In genomic region chr22:38718414-38718813, GRCh38 we compare ENCODE assay signal across 9 cellular contexts. TPM values are rescaled to one million over a fixed set of nuclear protein-coding genes. Genes with fewer than 3 reads are reported as not detected.
DNase-seq lines count a peak whose midpoint lies in the region; ATAC-seq, FAIRE-seq and TF ChIP-seq lines count a peak whose summit lies in the region.
"Had no signal": no experiment of that assay in that cellular context is flagged by ENCODE, and none has a peak within 500 bp of the region (broad histone marks: within the 10 kb centered on the region; RNA-seq: fewer than 3 reads in every experiment).

No MANE protein-coding gene starts in this region.

- FAIRE-seq in HepG2 (lab: Jason Lieb, UNC), result no peak
- FAIRE-seq: GM18507 had no signal

- H3K27me3 ChIP-seq in HepG2 (ENCODE audit: control insufficient read depth in 1 of 2, insufficient read depth in 2 of 2, low read length in 2 of 2) (no peaks in the 10 kb centered on the region), aorta (ENCODE audit: control insufficient read depth in 1 of 2, insufficient read depth in 2 of 2, low read length in 1 of 2) (no peaks in the 10 kb centered on the region)

- peaks cover 30% of the 10 kb centered on the region for H3K4me1 Mint-ChIP-seq in stimulated activated memory B cell treated with anti-CD40 and anti-IgM and Interleukin-4, amounts not matched to agents 10 μg/mL and 1 μg/mL and 100 μg/mL, for 72 hours

- H3K9ac ChIP-seq in HepG2 (ENCODE audit: insufficient read depth, low read depth, low read length), result no peak overlapping the region

- no peak overlapping the region for H3K4me3 ChIP-seq in cardiac fibroblast (replicated peaks in 1 of 2; ENCODE audit: low read depth in 2 of 2, low read length in 2 of 2)
- H3K4me3 ChIP-seq in HepG2 (replicated peaks in 1 of 3; ENCODE audit: insufficient read depth in 1 of 3, low read depth in 2 of 3, low read length in 3 of 3), result no peak overlapping the region
- H3K4me3 ChIP-seq in aorta (ENCODE audit: low read length in 2 of 2), result no peak overlapping the region

- peak; percentile 88 for ATAC-seq in HepG2
- peak; percentile 88 for ATAC-seq in aorta (ENCODE audit: low FRiP score)
- no peak for ATAC-seq in GM21825 (IDR thresholded peaks at IDR 0.05; ENCODE audit: unreplicated experiment)
- no peak for ATAC-seq in stimulated activated memory B cell treated with anti-CD40 and anti-IgM and Interleukin-4, amounts not matched to agents 10 μg/mL and 1 μg/mL and 100 μg/mL, for 72 hours

- H3K4me3 Mint-ChIP-seq in stimulated activated memory B cell treated with anti-CD40 and anti-IgM and Interleukin-4, amounts not matched to agents 10 μg/mL and 1 μg/mL and 100 μg/mL, for 72 hours, result no peak overlapping the region

- H3K36me3 ChIP-seq in HepG2 (replicated peaks in 1 of 2; ENCODE audit: control insufficient read depth in 1 of 2, insufficient read depth in 2 of 2, low read length in 2 of 2), result peaks cover 37 to 64% of the 10 kb centered on the region in 2 experiments
- peaks cover 0 to 2% of the 10 kb centered on the region in 2 donors for H3K36me3 ChIP-seq in aorta (ENCODE audit: control insufficient read depth in 1 of 2, insufficient read depth in 2 of 2, low read length in 1 of 2)

- H3K36me3 Mint-ChIP-seq in stimulated activated memory B cell treated with anti-CD40 and anti-IgM and Interleukin-4, amounts not matched to agents 10 μg/mL and 1 μg/mL and 100 μg/mL, for 72 hours, result peaks cover 56% of the 10 kb centered on the region

- POLR2A ChIA-PET in HepG2 (lab: Yijun Ruan, JAX), result interaction anchor here (1.0 to 1.9 kb wide), 4 partner anchors 9 to 37 kb away, joined by 3 to 6 read pairs (median 4); partner anchors contain the start of gene TOMM22

- H4K20me1 ChIP-seq in HepG2 (ENCODE audit: insufficient read depth, low read length), result peaks cover 27% of the 10 kb centered on the region; the same call in 1 of the 2 replicates

- in situ Hi-C loops in HepG2 (cut with HindIII; ENCODE audit: extremely low pct_ligation_motif_present, low pct_unique_long_range_greater_than_20kb), result no loop called here

- no peak for TF ChIP-seq RAD21 in HepG2 (CRISPR knock-in tag; IDR thresholded peaks at IDR 0.05)

- H3K4me1 ChIP-seq in HepG2 (ENCODE audit: insufficient read depth, low read length) (no peaks in the 10 kb centered on the region), aorta (ENCODE audit: control insufficient read depth in 1 of 2, insufficient read depth in 2 of 2, low read length in 2 of 2) (no peaks in the 10 kb centered on the region)

- CTCF ChIA-PET in HepG2 (lab: Yijun Ruan, JAX; ENCODE audit: low intra/inter-chr PET ratio, low total read pairs), result no interaction called here

- DNase-seq in AG08395 (ENCODE audit: low spot score) (peak; percentile 96), HS-5 (ENCODE audit: low read depth) (peak; percentile 65), cardiac fibroblast (ENCODE audit: low read depth in 2 of 2) (peak; percentile 76 to 82), HepG2 (ENCODE audit: low spot score) (peak; percentile 47), aorta (peak; percentile 81 to 89), activated T-cell treated with anti-CD3 and anti-CD28 coated beads for 4 hours (no peak)

- H2AFZ ChIP-seq in HepG2 (ENCODE audit: low read length), result no peak overlapping the region

- TF ChIP-seq EP300 in HepG2 (IDR thresholded peaks at IDR 0.05; ENCODE audit: low read depth in 2 of 2, low read length in 2 of 2), result no peak
- no peak for TF ChIP-seq EP300 in HepG2 (CRISPR knock-in tag; IDR thresholded peaks at IDR 0.05; ENCODE audit: borderline replicate concordance)

- no TSS peak for BruUV-seq in HepG2 (replicated peaks; lab: Mats Ljungman, UMichigan)

- intact Hi-C loops in HepG2 (cut with micrococcal nuclease; ENCODE audit: unreplicated experiment) (no loop called here), aorta (cut with DNase I) (loop anchor here (1.0 to 5.0 kb wide), 2 partner anchors 13 to 34 kb away; partner anchors contain the start of gene GTPBP1 (in 1 of the 2))

- no peak overlapping the region for H3K4me2 ChIP-seq in HepG2 (ENCODE audit: low read depth, low read length)

- no peaks in the 10 kb centered on the region for H3K27me3 Mint-ChIP-seq in stimulated activated memory B cell treated with anti-CD40 and anti-IgM and Interleukin-4, amounts not matched to agents 10 μg/mL and 1 μg/mL and 100 μg/mL, for 72 hours

- no peaks in the 10 kb centered on the region for H3K9me3 Mint-ChIP-seq in stimulated activated memory B cell treated with anti-CD40 and anti-IgM and Interleukin-4, amounts not matched to agents 10 μg/mL and 1 μg/mL and 100 μg/mL, for 72 hours

- WGBS in HepG2 (ENCODE audit: low lambda C conversion rate), result 73% methylated on average over 6 of the region's 6 CpGs
- 16 to 17% methylated on average over 6 of the region's 6 CpGs for WGBS in aorta, 2 donors

- H3K79me2 ChIP-seq in HepG2 (ENCODE audit: insufficient read depth, low read length), result peaks cover 24% of the 10 kb centered on the region

- TF ChIP-seq CTCF in cardiac fibroblast (IDR thresholded peaks at IDR 0.05; ENCODE audit: low read depth, low read length) (peak; percentile 82), HepG2 (CRISPR knock-in tag; IDR thresholded peaks at IDR 0.05) (no peak)

- H3K27ac Mint-ChIP-seq in stimulated activated memory B cell treated with anti-CD40 and anti-IgM and Interleukin-4, amounts not matched to agents 10 μg/mL and 1 μg/mL and 100 μg/mL, for 72 hours, result no peak overlapping the region

- no peak overlapping the region for H3K27ac ChIP-seq in HepG2 (ENCODE audit: extremely low read length, insufficient read depth, low read length)
- peak overlapping the region in 1 of 2 donors; percentile 10 for H3K27ac ChIP-seq in aorta (ENCODE audit: low read depth in 1 of 2, low read length in 2 of 2)

- no peak for TF ChIP-seq POLR2A in HepG2 (IDR thresholded peaks at IDR 0.05; ENCODE audit: insufficient read depth in 1 of 2, low read depth in 2 of 2, low read length in 2 of 2)

- no peaks in the 10 kb centered on the region for H3K9me3 ChIP-seq in HepG2 (ENCODE audit: low read length)
- no peaks in the 10 kb centered on the region for H3K9me3 ChIP-seq in aorta (ENCODE audit: control insufficient read depth, low read length)

RNA-seq across cellular contexts. Expression of gene GTPBP1, which starts 12.7 kb away (rescaled TPM):
- total RNA-seq in HepG2 (2016; rRNA removed; fragmentation: Illumina TruSeq; extraction: Trizol) (22.3 and 24.6 TPM in 2 replicates), aorta (10 to 100 TPM; 49.5 to 59.2 TPM)
- total RNA-seq in HepG2 (2016; cell fraction: cytosol; rRNA removed; fragmentation: Illumina TruSeq; extraction: Trizol; ENCODE audit: low read depth), result 9.4 and 11.9 TPM in 2 replicates
- 22.2 and 23.5 TPM in 2 replicates for total RNA-seq in HepG2 (2016; cell fraction: insoluble cytoplasmic fraction; rRNA removed; fragmentation: Illumina TruSeq; extraction: Trizol)
- total RNA-seq in HepG2 (2016; cell fraction: membrane; rRNA removed; fragmentation: Illumina TruSeq; extraction: Trizol), result 10.5 and 13.9 TPM in 2 replicates
- 28.5 and 30.6 TPM in 2 replicates for total RNA-seq in HepG2 (2016; cell fraction: nucleus; rRNA removed; fragmentation: Illumina TruSeq; extraction: Trizol)
- polyA plus RNA-seq in HepG2 (2011; rRNA removed) (27.0 and 34.6 TPM in 2 replicates), aorta (10 to 100 TPM; 10.5 to 21.6 TPM)
- polyA plus RNA-seq in HepG2 (2011; cell fraction: cytosol; rRNA removed), result 12.2 TPM in 2 replicates
- polyA plus RNA-seq in HepG2 (2011; cell fraction: nucleus; rRNA removed), result 95.6 and 97.7 TPM in 2 replicates
- 27.1 and 32.6 TPM in 2 replicates for polyA plus RNA-seq in HepG2 (2012)
- polyA plus RNA-seq in HepG2 (2016; cell fraction: cytosol; fragmentation: Illumina TruSeq; extraction: Trizol; ENCODE audit: low read depth), result 1.9 and 2.1 TPM in 2 replicates
- 11.2 and 13.8 TPM in 2 replicates for polyA plus RNA-seq in HepG2 (2016; cell fraction: insoluble cytoplasmic fraction; fragmentation: Illumina TruSeq; extraction: Trizol; ENCODE audit: low read depth)
- polyA plus RNA-seq in HepG2 (2016; cell fraction: membrane; fragmentation: Illumina TruSeq; extraction: Trizol; ENCODE audit: low read depth), result 4.8 and 5.6 TPM in 2 replicates
- polyA plus RNA-seq in HepG2 (2016; cell fraction: nucleus; fragmentation: Illumina TruSeq; extraction: Trizol; ENCODE audit: insufficient read depth, low read depth), result 23.2 and 23.4 TPM in 2 replicates
- polyA minus RNA-seq in HepG2 (2011; rRNA and poly(A)+ RNA removed; ENCODE audit: low replicate concordance), result 58.7 and 59.1 TPM in 2 replicates
- polyA minus RNA-seq in HepG2 (2011; cell fraction: cytosol; rRNA and poly(A)+ RNA removed), result 15.1 and 17.8 TPM in 2 replicates
- 81.0 and 88.9 TPM in 2 replicates for polyA minus RNA-seq in HepG2 (2011; cell fraction: nucleus; rRNA and poly(A)+ RNA removed)

RNA-seq across cellular contexts. Expression of gene JOSD1, which starts 17.7 kb away (rescaled TPM):
- total RNA-seq in HepG2 (2016; rRNA removed; fragmentation: Illumina TruSeq; extraction: Trizol), result 30.6 and 31.7 TPM in 2 replicates
- 8.1 and 9.2 TPM in 2 replicates for total RNA-seq in HepG2 (2016; cell fraction: cytosol; rRNA removed; fragmentation: Illumina TruSeq; extraction: Trizol; ENCODE audit: low read depth)
- 26.6 and 29.1 TPM in 2 replicates for total RNA-seq in HepG2 (2016; cell fraction: insoluble cytoplasmic fraction; rRNA removed; fragmentation: Illumina TruSeq; extraction: Trizol)
- total RNA-seq in HepG2 (2016; cell fraction: membrane; rRNA removed; fragmentation: Illumina TruSeq; extraction: Trizol), result 33.4 and 36.1 TPM in 2 replicates
- 17.6 and 22.7 TPM in 2 replicates for total RNA-seq in HepG2 (2016; cell fraction: nucleus; rRNA removed; fragmentation: Illumina TruSeq; extraction: Trizol)
- polyA plus RNA-seq in HepG2 (2011; rRNA removed), result 38.4 and 44.5 TPM in 2 replicates
- 39.7 and 45.2 TPM in 2 replicates for polyA plus RNA-seq in HepG2 (2011; cell fraction: cytosol; rRNA removed)
- polyA plus RNA-seq in HepG2 (2011; cell fraction: nucleus; rRNA removed), result 36.9 and 44.6 TPM in 2 replicates
- 28.7 and 33.3 TPM in 2 replicates for polyA plus RNA-seq in HepG2 (2012)
- 7.4 and 8.3 TPM in 2 replicates for polyA plus RNA-seq in HepG2 (2016; cell fraction: cytosol; fragmentation: Illumina TruSeq; extraction: Trizol; ENCODE audit: low read depth)
- 28.7 and 31.1 TPM in 2 replicates for polyA plus RNA-seq in HepG2 (2016; cell fraction: insoluble cytoplasmic fraction; fragmentation: Illumina TruSeq; extraction: Trizol; ENCODE audit: low read depth)
- polyA plus RNA-seq in HepG2 (2016; cell fraction: membrane; fragmentation: Illumina TruSeq; extraction: Trizol; ENCODE audit: low read depth), result 21.8 and 25.8 TPM in 2 replicates
- polyA plus RNA-seq in HepG2 (2016; cell fraction: nucleus; fragmentation: Illumina TruSeq; extraction: Trizol; ENCODE audit: insufficient read depth, low read depth), result 40.7 and 49.6 TPM in 2 replicates
- polyA minus RNA-seq in HepG2 (2011; rRNA and poly(A)+ RNA removed; ENCODE audit: low replicate concordance), result 51.9 and 81.6 TPM in 2 replicates
- polyA minus RNA-seq in HepG2 (2011; cell fraction: cytosol; rRNA and poly(A)+ RNA removed), result 20.5 and 24.2 TPM in 2 replicates
- 25.5 and 25.6 TPM in 2 replicates for polyA minus RNA-seq in HepG2 (2011; cell fraction: nucleus; rRNA and poly(A)+ RNA removed)
- total RNA-seq in aorta, result 10 to 100 TPM; 54.0 to 54.7 TPM
- polyA plus RNA-seq in aorta, result 10 to 100 TPM; 19.7 to 30.0 TPM

RNA-seq across cellular contexts. Expression of gene TOMM22, which starts 36.7 kb away (rescaled TPM):
- total RNA-seq in HepG2 (2016; rRNA removed; fragmentation: Illumina TruSeq; extraction: Trizol) (118 and 143 TPM in 2 replicates), aorta (10 to 100 TPM; 36.0 to 39.2 TPM)
- 46.5 and 54.3 TPM in 2 replicates for total RNA-seq in HepG2 (2016; cell fraction: cytosol; rRNA removed; fragmentation: Illumina TruSeq; extraction: Trizol; ENCODE audit: low read depth)
- 112 and 138 TPM in 2 replicates for total RNA-seq in HepG2 (2016; cell fraction: insoluble cytoplasmic fraction; rRNA removed; fragmentation: Illumina TruSeq; extraction: Trizol)
- total RNA-seq in HepG2 (2016; cell fraction: membrane; rRNA removed; fragmentation: Illumina TruSeq; extraction: Trizol), result 120 and 127 TPM in 2 replicates
- 42.3 and 47.4 TPM in 2 replicates for total RNA-seq in HepG2 (2016; cell fraction: nucleus; rRNA removed; fragmentation: Illumina TruSeq; extraction: Trizol)
- polyA plus RNA-seq in HepG2 (2011; rRNA removed) (37.3 and 46.9 TPM in 2 replicates), aorta (10 to 100 TPM; 28.9 to 42.4 TPM)
- 27.5 and 46.2 TPM in 2 replicates for polyA plus RNA-seq in HepG2 (2011; cell fraction: cytosol; rRNA removed)
- 8.9 and 10.9 TPM in 2 replicates for polyA plus RNA-seq in HepG2 (2011; cell fraction: nucleus; rRNA removed)
- 46.1 and 62.9 TPM in 2 replicates for polyA plus RNA-seq in HepG2 (2012)
- polyA plus RNA-seq in HepG2 (2016; cell fraction: cytosol; fragmentation: Illumina TruSeq; extraction: Trizol; ENCODE audit: low read depth), result 63.6 and 70.9 TPM in 2 replicates
- 161 and 162 TPM in 2 replicates for polyA plus RNA-seq in HepG2 (2016; cell fraction: insoluble cytoplasmic fraction; fragmentation: Illumina TruSeq; extraction: Trizol; ENCODE audit: low read depth)
- 126 and 148 TPM in 2 replicates for polyA plus RNA-seq in HepG2 (2016; cell fraction: membrane; fragmentation: Illumina TruSeq; extraction: Trizol; ENCODE audit: low read depth)
- 85.7 and 87.7 TPM in 2 replicates for polyA plus RNA-seq in HepG2 (2016; cell fraction: nucleus; fragmentation: Illumina TruSeq; extraction: Trizol; ENCODE audit: insufficient read depth, low read depth)
- polyA minus RNA-seq in HepG2 (2011; rRNA and poly(A)+ RNA removed; ENCODE audit: low replicate concordance), result 34.4 and 37.5 TPM in 2 replicates
- polyA minus RNA-seq in HepG2 (2011; cell fraction: cytosol; rRNA and poly(A)+ RNA removed), result 28.1 and 28.5 TPM in 2 replicates
- polyA minus RNA-seq in HepG2 (2011; cell fraction: nucleus; rRNA and poly(A)+ RNA removed), result 11.8 and 15.4 TPM in 2 replicates

RNA-seq across cellular contexts. Expression of gene SUN2, which starts 37.4 kb away (rescaled TPM):
- 18.2 and 45.6 TPM in 2 replicates for total RNA-seq in HepG2 (2016; rRNA removed; fragmentation: Illumina TruSeq; extraction: Trizol)
- total RNA-seq in HepG2 (2016; cell fraction: cytosol; rRNA removed; fragmentation: Illumina TruSeq; extraction: Trizol; ENCODE audit: low read depth), result 7.7 and 8.7 TPM in 2 replicates
- total RNA-seq in HepG2 (2016; cell fraction: insoluble cytoplasmic fraction; rRNA removed; fragmentation: Illumina TruSeq; extraction: Trizol), result 15.8 and 46.5 TPM in 2 replicates
- total RNA-seq in HepG2 (2016; cell fraction: membrane; rRNA removed; fragmentation: Illumina TruSeq; extraction: Trizol), result 8.0 and 10.1 TPM in 2 replicates
- total RNA-seq in HepG2 (2016; cell fraction: nucleus; rRNA removed; fragmentation: Illumina TruSeq; extraction: Trizol), result 45.0 and 55.0 TPM in 2 replicates
- polyA plus RNA-seq in HepG2 (2011; rRNA removed), result 56.6 and 94.4 TPM in 2 replicates
- 56.4 and 70.2 TPM in 2 replicates for polyA plus RNA-seq in HepG2 (2011; cell fraction: cytosol; rRNA removed)
- polyA plus RNA-seq in HepG2 (2011; cell fraction: nucleus; rRNA removed), result 131 and 136 TPM in 2 replicates
- polyA plus RNA-seq in HepG2 (2012), result 54.3 and 62.5 TPM in 2 replicates
- polyA plus RNA-seq in HepG2 (2016; cell fraction: cytosol; fragmentation: Illumina TruSeq; extraction: Trizol; ENCODE audit: low read depth), result 1.7 and 2.0 TPM in 2 replicates
- 13.1 and 15.6 TPM in 2 replicates for polyA plus RNA-seq in HepG2 (2016; cell fraction: insoluble cytoplasmic fraction; fragmentation: Illumina TruSeq; extraction: Trizol; ENCODE audit: low read depth)
- 2.6 and 3.3 TPM in 2 replicates for polyA plus RNA-seq in HepG2 (2016; cell fraction: membrane; fragmentation: Illumina TruSeq; extraction: Trizol; ENCODE audit: low read depth)
- polyA plus RNA-seq in HepG2 (2016; cell fraction: nucleus; fragmentation: Illumina TruSeq; extraction: Trizol; ENCODE audit: insufficient read depth, low read depth), result 64.6 and 66.8 TPM in 2 replicates
- polyA minus RNA-seq in HepG2 (2011; rRNA and poly(A)+ RNA removed; ENCODE audit: low replicate concordance), result 70.8 and 210 TPM in 2 replicates
- polyA minus RNA-seq in HepG2 (2011; cell fraction: cytosol; rRNA and poly(A)+ RNA removed), result 64.5 and 71.6 TPM in 2 replicates
- polyA minus RNA-seq in HepG2 (2011; cell fraction: nucleus; rRNA and poly(A)+ RNA removed), result 46.5 and 51.3 TPM in 2 replicates
- 100 to 1,000 TPM; 275 to 495 TPM for total RNA-seq in aorta
- 100 to 1,000 TPM in 1 of 2 donors, 10 to 100 TPM in 1; 95.4 to 303 TPM for polyA plus RNA-seq in aorta

Comparison
In these comparisons a context has a peak if more than half of its experiments do, and no peak if none do; other contexts are left out.
1. ATAC-seq: peak in HepG2 (single experiment) and aorta (single experiment); none in GM21825 (single experiment) and stimulated activated memory B cell treated with anti-CD40 and anti-IgM and Interleukin-4, amounts not matched to agents 10 μg/mL and 1 μg/mL and 100 μg/mL, for 72 hours (single experiment).